ENCODE assay signal across 12 cellular contexts in the genomic region with DNA sequence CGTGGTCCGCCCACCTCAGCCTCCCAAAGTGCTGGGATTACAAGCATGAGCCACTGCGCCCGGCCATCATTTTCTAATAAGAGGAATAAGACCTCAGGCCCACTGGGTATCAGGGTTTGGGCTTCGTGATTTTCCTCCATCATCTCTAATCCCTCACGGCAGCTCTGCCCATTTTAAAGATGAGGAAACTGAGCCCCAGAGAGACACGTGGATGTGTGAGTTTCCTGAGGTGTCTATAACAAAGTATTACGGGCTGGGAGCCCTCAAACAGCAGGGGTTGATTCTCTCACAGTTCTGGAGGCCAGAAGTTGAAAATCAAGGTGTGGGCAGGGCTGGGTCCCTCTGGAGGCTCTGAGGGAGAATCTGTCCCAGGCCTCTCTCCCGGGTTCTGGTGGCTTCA. TPM values are rescaled to one million over a fixed set of nuclear protein-coding genes. Genes with fewer than 3 reads are reported as not detected.
A peak's percentile ranks its signal among the peaks of the same experiment; 100 is the strongest.
DNase-seq lines count a peak whose midpoint lies in the region; ATAC-seq and TF ChIP-seq lines count a peak whose summit lies in the region.
"Had no signal": no experiment of that assay in that cellular context is flagged by ENCODE, and none has a peak within 500 bp of the region (broad histone marks: within the 10 kb centered on the region; RNA-seq: fewer than 3 reads in every experiment).

No MANE protein-coding gene starts in this region.

- DNase-seq in IMR-90 (no peak), sigmoid colon (no peak), putamen (ENCODE audit: low spot score) (no peak), Caco-2 (no peak)
- DNase-seq in effector CD8-positive, alpha-beta T cell (lab: John Stamatoyannopoulos, UW) = no peak
- DNase-seq: H7, NCI-H2171 treated with DMSO at 0.1 percent for 48 hours had no signal

- H4K20me1 ChIP-seq in BLaER1 treated with 17β-estradiol and CSF1 and Interleukin-3, amounts not matched to agents 10 nM and 100 nM = peaks cover 8 to 100% (median 97%) of the 10 kb centered on the region in 11 experiments; a peak in 21 of 22 replicates
- peaks cover 63% of the 10 kb centered on the region for H4K20me1 ChIP-seq in IMR-90 (ENCODE audit: insufficient read depth, low read length)

- H3K14ac ChIP-seq in IMR-90 (replicated peaks; ENCODE audit: low read depth, low read length) = peak overlapping the region; percentile 61; the same call in 1 of the 2 replicates

- CTCF ChIA-PET in IMR-90 (lab: Yijun Ruan, JAX) (no interaction called here), Caco-2 (lab: Charles Lee) (no interaction called here)

- peak overlapping the region; percentile 41 for H2BK5ac ChIP-seq in IMR-90 (ENCODE audit: low read depth, low read length, poor library complexity, severe bottlenecking)

- H3K27ac Mint-ChIP-seq in dendritic cell treated with granulocyte-macrophage colony-stimulating factor and Interleukin-4, amounts not matched to agents 40 ng/mL and 50 ng/mL, for 4 days = peak overlapping the region; percentile 90
- no peak overlapping the region for H3K27ac Mint-ChIP-seq in Caco-2 (ENCODE audit: unreplicated experiment)

- H2AFZ ChIP-seq in IMR-90 (replicated peaks; ENCODE audit: low read length, poor library complexity) = peak overlapping the region; percentile 56

- POLR2A ChIA-PET in IMR-90 (lab: Charles Lee; ENCODE audit: unreplicated experiment) (no interaction called here), Caco-2 (lab: Charles Lee) (interaction anchor here (0.6 kb wide), 1 partner anchor 201 kb away, joined by 3 read pairs; no protein-coding TSS in a partner anchor)

- H3K27ac ChIP-seq in BLaER1 treated with 17β-estradiol and CSF1 and Interleukin-3, amounts not matched to agents 10 nM and 100 nM = peak overlapping the region; percentile 45 to 85 (median 81)
- peak overlapping the region; percentile 23; the same call in 1 of the 2 replicates for H3K27ac ChIP-seq in IMR-90 (ENCODE audit: insufficient read depth, low read length)
- H3K27ac ChIP-seq in sigmoid colon = peak overlapping the region; percentile 82 to 94 (median 88)

- in situ Hi-C loops in IMR-90 (cut with MboI; ENCODE audit: low sequenced_read_pairs) = no loop called here

- H3K4me3 ChIP-seq in BLaER1 treated with 17β-estradiol and CSF1 and Interleukin-3, amounts not matched to agents 10 nM and 100 nM = peak overlapping the region in 4 of 10 experiments; percentile 39 to 46 (median 42); a peak in 8 of 20 replicates
- no peak overlapping the region for H3K4me3 ChIP-seq in IMR-90 (ENCODE audit: insufficient read depth, low read depth, low read length)
- no peak overlapping the region for H3K4me3 ChIP-seq in sigmoid colon
- H3K4me3 ChIP-seq in Caco-2 (ENCODE audit: low read depth, low read length) = no peak overlapping the region

- H4K91ac ChIP-seq in IMR-90 (ENCODE audit: insufficient read depth, low read depth, low read length) = no peak overlapping the region

- no peak overlapping the region for H3K23ac ChIP-seq in IMR-90 (ENCODE audit: low read depth, low read length)

- no peak for ATAC-seq in IMR-90 (ENCODE audit: low read depth)
- ATAC-seq in HG03045 (IDR thresholded peaks at IDR 0.05; ENCODE audit: unreplicated experiment) = no peak
- ATAC-seq: esophagus mucosa had no signal

- H3K79me1 ChIP-seq in IMR-90 (ENCODE audit: low read depth in 1 of 2, low read length in 2 of 2) = peaks cover 16 to 87% of the 10 kb centered on the region in 2 experiments

- H2BK15ac ChIP-seq in IMR-90 (ENCODE audit: low read depth, low read length) = 0 out of 3 replicates have a peak overlapping the region, but pooled peaks have one; percentile 36

- H3K9me3 Mint-ChIP-seq in dendritic cell treated with granulocyte-macrophage colony-stimulating factor and Interleukin-4, amounts not matched to agents 40 ng/mL and 50 ng/mL, for 4 days = no peaks in the 10 kb centered on the region
- no peaks in the 10 kb centered on the region for H3K9me3 Mint-ChIP-seq in Caco-2 (ENCODE audit: unreplicated experiment)
- H3K9me3 Mint-ChIP-seq: CD8-positive, alpha-beta memory T cell had no signal

- peak overlapping the region; percentile 77 to 99 (median 92) for H3K4me2 ChIP-seq in BLaER1 treated with 17β-estradiol and CSF1 and Interleukin-3, amounts not matched to agents 10 nM and 100 nM
- H3K4me2 ChIP-seq in IMR-90 (ENCODE audit: low read depth, low read length) = no peak overlapping the region

- no peak for TF ChIP-seq POLR2A in IMR-90 (IDR thresholded peaks at IDR 0.05; ENCODE audit: low read depth, low read length)
- no peak for TF ChIP-seq POLR2A in sigmoid colon (IDR thresholded peaks at IDR 0.05)

- peaks cover 91% of the 10 kb centered on the region for H3K4me1 Mint-ChIP-seq in dendritic cell treated with granulocyte-macrophage colony-stimulating factor and Interleukin-4, amounts not matched to agents 40 ng/mL and 50 ng/mL, for 4 days (ENCODE audit: low read depth)
- no peaks in the 10 kb centered on the region for H3K4me1 Mint-ChIP-seq in Caco-2 (ENCODE audit: low read depth, unreplicated experiment)

- H3K4me3 Mint-ChIP-seq in dendritic cell treated with granulocyte-macrophage colony-stimulating factor and Interleukin-4, amounts not matched to agents 40 ng/mL and 50 ng/mL, for 4 days = peak overlapping the region; percentile 76
- no peak overlapping the region for H3K4me3 Mint-ChIP-seq in Caco-2 (ENCODE audit: unreplicated experiment)

- H2AK5ac ChIP-seq in IMR-90 (ENCODE audit: low read depth, low read length) = peak overlapping the region; percentile 10; the same call in 1 of the 2 replicates

- 0 out of 4 replicates have a peak overlapping the region, but pooled peaks of 1 of the 2 experiments have one; percentile 15 for H4K8ac ChIP-seq in IMR-90 (ENCODE audit: low read depth in 2 of 2, low read length in 2 of 2)

- H2AK9ac ChIP-seq in IMR-90 (replicated peaks; ENCODE audit: low read depth, low read length, poor library complexity) = peak overlapping the region; percentile 56

- peaks cover 89 to 100% (median 98%) of the 10 kb centered on the region in 10 experiments for H3K4me1 ChIP-seq in BLaER1 treated with 17β-estradiol and CSF1 and Interleukin-3, amounts not matched to agents 10 nM and 100 nM
- H3K4me1 ChIP-seq in IMR-90 (ENCODE audit: control insufficient read depth, insufficient read depth, low read length) = peaks cover 14% of the 10 kb centered on the region
- H3K4me1 ChIP-seq in sigmoid colon = peaks cover 0 to 71% (median 29%) of the 10 kb centered on the region in 4 donors
- H3K4me1 ChIP-seq in Caco-2 = no peaks in the 10 kb centered on the region

- no peak overlapping the region for H4K5ac ChIP-seq in IMR-90 (ENCODE audit: low read depth, low read length)

- no peak overlapping the region for H3K56ac ChIP-seq in IMR-90 (ENCODE audit: extremely low read depth, insufficient read depth, low read length)

- no peak for TF ChIP-seq EP300 in sigmoid colon (IDR thresholded peaks at IDR 0.05)

- no peaks in the 10 kb centered on the region for H3K27me3 ChIP-seq in BLaER1 treated with 17β-estradiol and CSF1 and Interleukin-3, amounts not matched to agents 10 nM and 100 nM
- no peaks in the 10 kb centered on the region for H3K27me3 ChIP-seq in IMR-90 (ENCODE audit: control insufficient read depth, insufficient read depth, low read length)
- H3K27me3 ChIP-seq in sigmoid colon = no peaks in the 10 kb centered on the region
- no peaks in the 10 kb centered on the region for H3K27me3 ChIP-seq in Caco-2 (replicated peaks; ENCODE audit: control insufficient read depth, insufficient read depth, low read length)

- 80% methylated on average over 2 of the region's 9 CpGs; no CpG with 5 or more reads in 1 of the 2 experiments for WGBS in IMR-90 (ENCODE audit: extremely low coverage in 2 of 2, insufficient read length in 1 of 2), 2 experiments
- WGBS in sigmoid colon, 2 donors = 87 to 93% methylated on average over 9 of the region's 9 CpGs

- H3K4ac ChIP-seq in IMR-90 (ENCODE audit: low read depth, low read length) = 0 out of 2 replicates have a peak overlapping the region, but pooled peaks have one; percentile 3

- H2BK20ac ChIP-seq in IMR-90 (ENCODE audit: low read depth, low read length) = no peak overlapping the region

- peaks cover 31% of the 10 kb centered on the region for H3K9me1 ChIP-seq in IMR-90 (ENCODE audit: insufficient read depth, low read length)

- peak overlapping the region; percentile 48 to 79 (median 69); a peak in 21 of 22 replicates for H3K9ac ChIP-seq in BLaER1 treated with 17β-estradiol and CSF1 and Interleukin-3, amounts not matched to agents 10 nM and 100 nM
- H3K9ac ChIP-seq in IMR-90 (ENCODE audit: low read depth, low read length) = no peak overlapping the region

- H3K36me3 ChIP-seq in BLaER1 treated with 17β-estradiol and CSF1 and Interleukin-3, amounts not matched to agents 10 nM and 100 nM = peaks cover 57 to 83% (median 70%) of the 10 kb centered on the region in 11 experiments
- peaks cover 43% of the 10 kb centered on the region for H3K36me3 ChIP-seq in IMR-90 (ENCODE audit: control insufficient read depth, insufficient read depth, low read length)
- peaks cover 0 to 18% (median 5%) of the 10 kb centered on the region in 4 donors for H3K36me3 ChIP-seq in sigmoid colon
- no peaks in the 10 kb centered on the region for H3K36me3 ChIP-seq in Caco-2 (ENCODE audit: control insufficient read depth, insufficient read depth, low read length)

- H3K36me3 Mint-ChIP-seq in dendritic cell treated with granulocyte-macrophage colony-stimulating factor and Interleukin-4, amounts not matched to agents 40 ng/mL and 50 ng/mL, for 4 days (ENCODE audit: low read depth) = peaks cover 92% of the 10 kb centered on the region
- H3K36me3 Mint-ChIP-seq in Caco-2 (ENCODE audit: insufficient read depth, unreplicated experiment) = peaks cover 18% of the 10 kb centered on the region

- intact Hi-C loops in IMR-90 (cut with micrococcal nuclease) = loop anchor here (2.0 kb wide), 1 partner anchor 26 kb away; no protein-coding TSS in a partner anchor
- intact Hi-C loops in dendritic cell treated with granulocyte-macrophage colony-stimulating factor and Interleukin-4, amounts not matched to agents 40 ng/mL and 50 ng/mL, for 4 days (cut with micrococcal nuclease) = no loop called here
- intact Hi-C loops in sigmoid colon (cut with DNase I) = loop anchor here (5.0 kb wide), 1 partner anchor 42 kb away; no protein-coding TSS in a partner anchor
- intact Hi-C loops in Caco-2 (cut with micrococcal nuclease; ENCODE audit: unreplicated experiment) = no loop called here

- dilution Hi-C loops in IMR-90 (cut with HindIII; ENCODE audit: low sequenced_read_pairs, unreplicated experiment) = no loop called here

- BruUV-seq in IMR-90 (replicated peaks; lab: Mats Ljungman, UMichigan) (no TSS peak), Caco-2 (replicated peaks; lab: Mats Ljungman, UMichigan) (no TSS peak)

- no peak overlapping the region for H3K18ac ChIP-seq in IMR-90 (ENCODE audit: low read depth, low read length)

- H3K27me3 Mint-ChIP-seq in dendritic cell treated with granulocyte-macrophage colony-stimulating factor and Interleukin-4, amounts not matched to agents 40 ng/mL and 50 ng/mL, for 4 days = no peaks in the 10 kb centered on the region
- no peaks in the 10 kb centered on the region for H3K27me3 Mint-ChIP-seq in Caco-2 (ENCODE audit: insufficient read depth, unreplicated experiment)
- H3K27me3 Mint-ChIP-seq: CD8-positive, alpha-beta memory T cell had no signal

- no peaks in the 10 kb centered on the region for H3K9me3 ChIP-seq in BLaER1 treated with 17β-estradiol and CSF1 and Interleukin-3, amounts not matched to agents 10 nM and 100 nM (replicated peaks in 1 of 11)
- no peaks in the 10 kb centered on the region for H3K9me3 ChIP-seq in IMR-90 (ENCODE audit: control insufficient read depth, insufficient read depth, low read length)
- no peaks in the 10 kb centered on the region for H3K9me3 ChIP-seq in sigmoid colon
- no peaks in the 10 kb centered on the region for H3K9me3 ChIP-seq in Caco-2

- no peak for TF ChIP-seq RAD21 in IMR-90 (IDR thresholded peaks at IDR 0.05; ENCODE audit: low read length)

- TF ChIP-seq CTCF in IMR-90 (conservative IDR thresholded peaks at IDR 0.05; ENCODE audit: low read depth, low read length) = no peak
- TF ChIP-seq CTCF in sigmoid colon (IDR thresholded peaks at IDR 0.05) = no peak
- no peak for TF ChIP-seq CTCF in Caco-2 (IDR thresholded peaks at IDR 0.05; ENCODE audit: insufficient read depth in 1 of 2, low read depth in 1 of 2, low read length in 1 of 2, severe bottlenecking in 1 of 2, unreplicated experiment in 1 of 2)

- no peak overlapping the region; the same call in 1 of the 2 replicates for H2BK120ac ChIP-seq in IMR-90 (ENCODE audit: low read depth, low read length)

RNA-seq across cellular contexts. Expression of a gene that starts 33.7 kb away (rescaled TPM):
- 59.7 and 61.8 TPM in 2 replicates for total RNA-seq in IMR-90 (2012; rRNA removed)
- 77.8 and 91.3 TPM in 2 replicates for polyA plus RNA-seq in IMR-90 (2012; rRNA removed)
- 40.1 and 51.5 TPM in 2 replicates for polyA plus RNA-seq in IMR-90 (2012; cell fraction: cytosol; rRNA removed)
- polyA plus RNA-seq in IMR-90 (2012; cell fraction: nucleus; rRNA removed; ENCODE audit: low replicate concordance) = 248 and 366 TPM in 2 replicates
- total RNA-seq in sigmoid colon = 10 to 100 TPM; 42.8 to 95.0 (median 58.3) TPM
- 10 to 100 TPM; 24.6 to 85.9 (median 29.8) TPM for polyA plus RNA-seq in sigmoid colon
- total RNA-seq in Caco-2 (2022) = 47.6 and 52.8 TPM in 2 replicates

RNA-seq across cellular contexts. Expression of a gene that starts 34.0 kb away (rescaled TPM):
- total RNA-seq in IMR-90 (2012; rRNA removed) = 3.4 and 3.9 TPM in 2 replicates
- polyA plus RNA-seq in IMR-90 (2012; rRNA removed) = 12.8 and 14.2 TPM in 2 replicates
- 5.6 and 11.0 TPM in 2 replicates for polyA plus RNA-seq in IMR-90 (2012; cell fraction: cytosol; rRNA removed)
- 9.8 and 12.0 TPM in 2 replicates for polyA plus RNA-seq in IMR-90 (2012; cell fraction: nucleus; rRNA removed; ENCODE audit: low replicate concordance)
- total RNA-seq in sigmoid colon = 10 to 100 TPM in 2 of 4 donors, 1 to 10 TPM in 2; 6.7 to 14.1 (median 11.1) TPM
- polyA plus RNA-seq in sigmoid colon = 10 to 100 TPM in 2 of 3 donors, 1 to 10 TPM in 1; 9.6 to 14.8 (median 10.4) TPM
- 24.4 and 30.6 TPM in 2 replicates for total RNA-seq in Caco-2 (2022)

Comparison
In these comparisons a context has a peak if more than half of its experiments do, and no peak if none do; other contexts are left out.
1. H3K27ac ChIP-seq: peak in every context shown above with its lines; median percentile 88 in sigmoid colon; 81 in BLaER1 treated with 17β-estradiol and CSF1 and Interleukin-3, amounts not matched to agents 10 nM and 100 nM; 23 in IMR-90.
2. intact Hi-C loops: an anchor here in IMR-90 (2.0 kb wide) and sigmoid colon (5.0 kb wide); none called in dendritic cell treated with granulocyte-macrophage colony-stimulating factor and Interleukin-4, amounts not matched to agents 40 ng/mL and 50 ng/mL, for 4 days and Caco-2.